1 cellular context compared by ENCODE assay signal in the genomic region with DNA sequence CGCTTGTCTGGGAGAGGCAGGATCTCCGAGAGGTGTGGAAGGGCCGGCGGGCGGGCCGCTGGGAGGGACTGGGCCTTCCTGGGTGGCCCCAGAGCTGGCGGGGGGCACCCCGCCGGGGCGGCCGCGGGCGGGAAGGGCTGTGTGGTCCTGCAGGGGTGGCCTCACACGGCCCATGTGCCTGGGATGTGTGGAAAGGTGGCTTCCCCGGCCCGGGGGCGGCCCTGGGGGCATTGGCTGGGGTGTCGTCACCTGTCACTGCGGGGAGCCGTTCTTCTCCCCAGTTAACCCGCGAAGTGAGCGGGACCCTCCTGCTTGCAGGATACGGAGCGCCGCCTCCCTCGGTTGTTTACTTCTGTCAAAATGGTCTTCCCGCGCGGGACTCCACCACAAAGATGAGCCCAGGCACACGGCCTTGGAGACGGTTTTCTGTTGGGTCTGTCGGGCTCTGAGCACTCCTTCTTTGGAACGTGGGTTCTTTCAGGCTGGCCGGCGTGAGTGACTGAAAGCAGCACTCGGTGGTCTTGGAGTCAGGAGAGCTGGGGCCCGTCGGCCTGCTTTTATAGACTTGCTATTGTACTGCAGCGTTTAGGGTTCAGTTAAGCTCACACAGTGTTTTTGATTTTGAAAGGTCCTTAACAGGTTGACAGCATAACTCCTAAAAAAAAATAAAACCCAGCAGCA.
TF ChIP-seq lines count a peak whose summit lies in the region.

No MANE protein-coding gene starts in this region.

TF ChIP-seq in K562, 482 proteins besides CTCF, POLR2A, EP300 and RAD21 (continued from another document and continues in another):
- no peak for TF ChIP-seq ATF6 (CRISPR knock-in tag; IDR thresholded peaks at IDR 0.05)
- TF ChIP-seq LARP7 (IDR thresholded peaks at IDR 0.05): no peak
- TF ChIP-seq, protein P1, sequence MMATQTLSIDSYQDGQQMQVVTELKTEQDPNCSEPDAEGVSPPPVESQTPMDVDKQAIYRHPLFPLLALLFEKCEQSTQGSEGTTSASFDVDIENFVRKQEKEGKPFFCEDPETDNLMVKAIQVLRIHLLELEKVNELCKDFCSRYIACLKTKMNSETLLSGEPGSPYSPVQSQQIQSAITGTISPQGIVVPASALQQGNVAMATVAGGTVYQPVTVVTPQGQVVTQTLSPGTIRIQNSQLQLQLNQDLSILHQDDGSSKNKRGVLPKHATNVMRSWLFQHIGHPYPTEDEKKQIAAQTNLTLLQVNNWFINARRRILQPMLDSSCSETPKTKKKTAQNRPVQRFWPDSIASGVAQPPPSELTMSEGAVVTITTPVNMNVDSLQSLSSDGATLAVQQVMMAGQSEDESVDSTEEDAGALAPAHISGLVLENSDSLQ (IDR thresholded peaks at IDR 0.05): peak; percentile 12; the same call in 1 of the 2 replicates
- peak; percentile 1; the same call in 1 of the 2 replicates for TF ChIP-seq VEZF1 (CRISPR knock-in tag; IDR thresholded peaks at IDR 0.05)
- TF ChIP-seq TFAM (CRISPR knock-in tag; conservative IDR thresholded peaks at IDR 0.05): no peak
- no peak for TF ChIP-seq HOXB6 (CRISPR knock-in tag; IDR thresholded peaks at IDR 0.05; ENCODE audit: borderline replicate concordance)
- TF ChIP-seq EZH2 (IDR thresholded peaks at IDR 0.05; ENCODE audit: borderline replicate concordance, low read depth, low read length): no peak
- TF ChIP-seq ZKSCAN8 (CRISPR knock-in tag; IDR thresholded peaks at IDR 0.05): no peak
- TF ChIP-seq, protein P2, sequence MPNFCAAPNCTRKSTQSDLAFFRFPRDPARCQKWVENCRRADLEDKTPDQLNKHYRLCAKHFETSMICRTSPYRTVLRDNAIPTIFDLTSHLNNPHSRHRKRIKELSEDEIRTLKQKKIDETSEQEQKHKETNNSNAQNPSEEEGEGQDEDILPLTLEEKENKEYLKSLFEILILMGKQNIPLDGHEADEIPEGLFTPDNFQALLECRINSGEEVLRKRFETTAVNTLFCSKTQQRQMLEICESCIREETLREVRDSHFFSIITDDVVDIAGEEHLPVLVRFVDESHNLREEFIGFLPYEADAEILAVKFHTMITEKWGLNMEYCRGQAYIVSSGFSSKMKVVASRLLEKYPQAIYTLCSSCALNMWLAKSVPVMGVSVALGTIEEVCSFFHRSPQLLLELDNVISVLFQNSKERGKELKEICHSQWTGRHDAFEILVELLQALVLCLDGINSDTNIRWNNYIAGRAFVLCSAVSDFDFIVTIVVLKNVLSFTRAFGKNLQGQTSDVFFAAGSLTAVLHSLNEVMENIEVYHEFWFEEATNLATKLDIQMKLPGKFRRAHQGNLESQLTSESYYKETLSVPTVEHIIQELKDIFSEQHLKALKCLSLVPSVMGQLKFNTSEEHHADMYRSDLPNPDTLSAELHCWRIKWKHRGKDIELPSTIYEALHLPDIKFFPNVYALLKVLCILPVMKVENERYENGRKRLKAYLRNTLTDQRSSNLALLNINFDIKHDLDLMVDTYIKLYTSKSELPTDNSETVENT (CRISPR knock-in tag; IDR thresholded peaks at IDR 0.05): no peak
- TF ChIP-seq IFI16 (CRISPR knock-in tag; IDR thresholded peaks at IDR 0.05): no peak
- no peak for TF ChIP-seq MEF2D (tag; conservative IDR thresholded peaks at IDR 0.05; ENCODE audit: low read depth)
- no peak for TF ChIP-seq ZNF586 (CRISPR knock-in tag; conservative IDR thresholded peaks at IDR 0.05)
- TF ChIP-seq, protein P3, sequence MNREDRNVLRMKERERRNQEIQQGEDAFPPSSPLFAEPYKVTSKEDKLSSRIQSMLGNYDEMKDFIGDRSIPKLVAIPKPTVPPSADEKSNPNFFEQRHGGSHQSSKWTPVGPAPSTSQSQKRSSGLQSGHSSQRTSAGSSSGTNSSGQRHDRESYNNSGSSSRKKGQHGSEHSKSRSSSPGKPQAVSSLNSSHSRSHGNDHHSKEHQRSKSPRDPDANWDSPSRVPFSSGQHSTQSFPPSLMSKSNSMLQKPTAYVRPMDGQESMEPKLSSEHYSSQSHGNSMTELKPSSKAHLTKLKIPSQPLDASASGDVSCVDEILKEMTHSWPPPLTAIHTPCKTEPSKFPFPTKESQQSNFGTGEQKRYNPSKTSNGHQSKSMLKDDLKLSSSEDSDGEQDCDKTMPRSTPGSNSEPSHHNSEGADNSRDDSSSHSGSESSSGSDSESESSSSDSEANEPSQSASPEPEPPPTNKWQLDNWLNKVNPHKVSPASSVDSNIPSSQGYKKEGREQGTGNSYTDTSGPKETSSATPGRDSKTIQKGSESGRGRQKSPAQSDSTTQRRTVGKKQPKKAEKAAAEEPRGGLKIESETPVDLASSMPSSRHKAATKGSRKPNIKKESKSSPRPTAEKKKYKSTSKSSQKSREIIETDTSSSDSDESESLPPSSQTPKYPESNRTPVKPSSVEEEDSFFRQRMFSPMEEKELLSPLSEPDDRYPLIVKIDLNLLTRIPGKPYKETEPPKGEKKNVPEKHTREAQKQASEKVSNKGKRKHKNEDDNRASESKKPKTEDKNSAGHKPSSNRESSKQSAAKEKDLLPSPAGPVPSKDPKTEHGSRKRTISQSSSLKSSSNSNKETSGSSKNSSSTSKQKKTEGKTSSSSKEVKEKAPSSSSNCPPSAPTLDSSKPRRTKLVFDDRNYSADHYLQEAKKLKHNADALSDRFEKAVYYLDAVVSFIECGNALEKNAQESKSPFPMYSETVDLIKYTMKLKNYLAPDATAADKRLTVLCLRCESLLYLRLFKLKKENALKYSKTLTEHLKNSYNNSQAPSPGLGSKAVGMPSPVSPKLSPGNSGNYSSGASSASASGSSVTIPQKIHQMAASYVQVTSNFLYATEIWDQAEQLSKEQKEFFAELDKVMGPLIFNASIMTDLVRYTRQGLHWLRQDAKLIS (CRISPR knock-in tag; IDR thresholded peaks at IDR 0.05): 0 out of 2 replicates have a peak, but pooled peaks have one; percentile 17
- TF ChIP-seq SMARCC2 (IDR thresholded peaks at IDR 0.05; ENCODE audit: low read depth): no peak
- TF ChIP-seq LCOR (CRISPR knock-in tag; IDR thresholded peaks at IDR 0.05): no peak
- no peak for TF ChIP-seq MAFF (IDR thresholded peaks at IDR 0.05; ENCODE audit: low read length)
- TF ChIP-seq, protein P4, sequence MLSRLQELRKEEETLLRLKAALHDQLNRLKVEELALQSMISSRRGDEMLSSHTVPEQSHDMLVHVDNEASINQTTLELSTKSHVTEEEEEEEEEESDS (CRISPR knock-in tag; IDR thresholded peaks at IDR 0.05): no peak
- no peak for TF ChIP-seq ARID4B (CRISPR knock-in tag; IDR thresholded peaks at IDR 0.05)
- TF ChIP-seq ZSCAN32 (CRISPR knock-in tag; IDR thresholded peaks at IDR 0.05): 0 out of 2 replicates have a peak, but pooled peaks have one; percentile 1
- no peak for TF ChIP-seq POLR2H (tag; IDR thresholded peaks at IDR 0.05; ENCODE audit: low read depth)
- TF ChIP-seq ZNF121 (CRISPR knock-in tag; conservative IDR thresholded peaks at IDR 0.05): no peak
- TF ChIP-seq ZBTB7A (IDR thresholded peaks at IDR 0.05; ENCODE audit: borderline replicate concordance, control insufficient read depth, low read depth, low read length): no peak; the same call in 1 of the 2 replicates
- no peak for TF ChIP-seq CBX8 (IDR thresholded peaks at IDR 0.05; ENCODE audit: borderline replicate concordance, extremely low read depth, low read depth, low read length, poor library complexity, severe bottlenecking)
- no peak for TF ChIP-seq MEF2A (IDR thresholded peaks at IDR 0.05; ENCODE audit: control insufficient read depth, low read depth, low read length)
- peak; percentile 34; the same call in 1 of the 2 replicates for TF ChIP-seq RB1 (IDR thresholded peaks at IDR 0.05; ENCODE audit: low read depth)
- no peak for TF ChIP-seq TSHZ1 (CRISPR knock-in tag; IDR thresholded peaks at IDR 0.05)
- no peak for TF ChIP-seq ZNF12 (CRISPR knock-in tag; IDR thresholded peaks at IDR 0.05)
- no peak for TF ChIP-seq REST (CRISPR knock-in tag; IDR thresholded peaks at IDR 0.05; ENCODE audit: low read depth)
